In the genomic region with DNA sequence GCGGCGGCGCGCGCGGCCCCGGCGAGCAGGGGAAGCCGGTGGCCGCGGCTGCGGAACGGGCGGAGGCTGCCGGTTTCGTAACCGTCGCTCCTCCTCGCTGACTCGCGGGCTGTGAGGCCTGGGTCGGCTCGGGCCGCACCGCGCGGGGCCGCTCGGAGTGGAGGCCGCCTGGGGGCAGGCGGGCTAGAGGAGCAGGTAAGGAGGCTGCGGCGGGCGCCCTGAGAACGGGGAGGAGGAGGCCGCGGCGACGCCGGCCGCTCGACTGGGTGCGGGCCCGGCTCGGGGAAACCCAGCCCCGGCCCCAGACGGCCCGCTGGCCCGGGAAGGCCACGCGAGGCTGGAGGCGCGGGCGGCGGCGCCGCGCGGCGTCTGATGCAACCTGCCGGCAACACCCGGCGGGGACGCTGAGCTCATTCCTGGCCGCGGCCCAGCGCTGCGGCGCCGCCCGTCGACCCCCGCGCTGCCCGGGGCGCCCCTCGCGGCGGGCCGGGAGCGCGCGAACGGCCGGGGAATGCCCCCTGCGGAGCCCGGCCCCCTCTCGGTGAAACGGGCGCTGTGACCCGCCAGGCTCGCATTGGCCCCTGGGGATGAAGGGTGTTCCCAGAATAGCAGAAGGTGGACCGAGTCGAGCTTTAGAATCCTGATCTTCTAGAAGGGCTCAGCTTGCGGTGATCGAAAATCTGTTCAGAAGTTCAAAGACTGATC, we compare ENCODE assay signal across 8 cellular contexts. TPM values are rescaled to one million over a fixed set of nuclear protein-coding genes. Genes with fewer than 3 reads are reported as not detected.
DNase-seq lines count a peak whose midpoint lies in the region; ATAC-seq and TF ChIP-seq lines count a peak whose summit lies in the region.

Gene CEBPG, plus strand, starts transcription at position 9 of the 705 bp plus-strand sequence. CDS start 5,531 bp downstream, outside the sequence.

- TF ChIP-seq CTCF in foreskin keratinocyte (conservative IDR thresholded peaks at IDR 0.05) (peak; percentile 32), omental fat pad (IDR thresholded peaks at IDR 0.05) (no peak), vagina (IDR thresholded peaks at IDR 0.05) (no peak)

- no peaks in the 10 kb centered on the region for H3K9me3 ChIP-seq in vagina

- intact Hi-C loops in vagina (cut with DNase I), result loop anchor here (5.0 kb wide), 1 partner anchor 72 kb away; the partner anchor contains the start of gene CEBPA

- H3K4me1 ChIP-seq in foreskin keratinocyte (peaks cover 33% of the 10 kb centered on the region), vagina (peaks cover 56% of the 10 kb centered on the region)

- peak; percentile 35 for ATAC-seq in GM19025 (IDR thresholded peaks at IDR 0.05; ENCODE audit: low read depth, unreplicated experiment)
- peak; percentile 48 for ATAC-seq in HG03135 (IDR thresholded peaks at IDR 0.05; ENCODE audit: unreplicated experiment)
- ATAC-seq in foreskin keratinocyte, result peak; percentile 20
- peak; percentile 61 for ATAC-seq in omental fat pad (ENCODE audit: low FRiP score)

- H3K4me3 ChIP-seq in vagina, result peak within 1 kb of the TSS; percentile 64 to 83

- TF ChIP-seq POLR2A in vagina (IDR thresholded peaks at IDR 0.05), result peak in 1 of 2 donors; percentile 82

- no peaks in the 10 kb centered on the region for H3K27me3 ChIP-seq in foreskin keratinocyte
- no peaks in the 10 kb centered on the region for H3K27me3 ChIP-seq in vagina

- H3K27ac ChIP-seq in foreskin keratinocyte (peak within 1 kb of the TSS; percentile 99), vagina (peak within 1 kb of the TSS; percentile 94)

- no peaks in the 10 kb centered on the region for H3K36me3 ChIP-seq in vagina

- peak; percentile 44 for DNase-seq in CMK (ENCODE audit: low read depth)
- DNase-seq in NOMO-1 treated with dmso at 0.1 percent for 144 hours (lab: John Stamatoyannopoulos, UW; ENCODE audit: unreplicated experiment), result peak; percentile 41
- DNase-seq in activated gamma-delta T cell treated with Interleukin-2 at 50 U/mL for 16 hours, result peak; percentile 54
- DNase-seq in foreskin keratinocyte, result peak in 1 of 2 donors; percentile 32
- DNase-seq in omental fat pad (ENCODE audit: low spot score), result no peak
- no peak for DNase-seq in vagina (ENCODE audit: extremely low spot score in 2 of 2)

RNA-seq across cellular contexts. Expression of gene CEBPG, which starts in this region (rescaled TPM):
- total RNA-seq in foreskin keratinocyte (32.2 and 35.3 TPM in 2 replicates), omental fat pad (10 to 100 TPM; 19.4 to 41.1 (median 30.0) TPM), vagina (20.9 TPM)
- 19.1 and 19.3 TPM in 2 replicates for polyA plus RNA-seq in foreskin keratinocyte

Comparison
In these comparisons a context has a peak if more than half of its experiments do, and no peak if none do; other contexts are left out.
1. DNase-seq: peak in CMK (single experiment), NOMO-1 treated with dmso at 0.1 percent for 144 hours (single experiment) and activated gamma-delta T cell treated with Interleukin-2 at 50 U/mL for 16 hours (single experiment); none in omental fat pad (single experiment) and vagina (0 of 2).
2. Peak in every context shown above with its lines, with median percentiles within 50 percentile points of each other: ATAC-seq.